9 cellular contexts compared by ENCODE assay signal in the genomic region with DNA sequence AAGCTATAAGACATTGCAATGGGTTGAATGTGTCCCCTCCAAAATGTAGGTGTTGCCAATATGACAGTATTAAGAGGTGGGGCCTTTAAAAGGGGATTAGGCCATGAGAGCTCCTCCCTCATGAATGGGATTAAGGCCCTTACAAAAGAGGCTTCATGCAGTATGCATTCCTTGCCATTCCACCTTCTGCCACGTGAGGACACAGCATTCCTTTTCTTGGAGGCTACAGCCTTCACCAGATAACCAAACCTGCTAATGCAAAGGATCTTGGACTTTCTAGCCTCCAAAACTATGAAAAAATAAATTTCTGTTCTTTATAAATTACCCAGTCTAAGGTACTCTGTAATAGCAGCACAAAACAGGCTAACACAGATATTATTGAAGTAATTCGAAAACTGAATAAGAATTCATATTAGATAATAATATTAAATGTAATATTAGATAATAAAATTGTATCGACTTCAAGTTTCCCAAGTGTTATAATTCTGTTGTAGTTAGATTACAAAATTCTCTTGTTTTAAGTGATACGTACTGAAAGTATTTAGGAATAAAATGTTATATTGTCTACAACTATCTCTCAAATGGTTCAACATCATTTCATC. TPM values are rescaled to one million over a fixed set of nuclear protein-coding genes. Genes with fewer than 3 reads are reported as not detected.
DNase-seq lines count a peak whose midpoint lies in the region; ATAC-seq and TF ChIP-seq lines count a peak whose summit lies in the region.
"Had no signal": no experiment of that assay in that cellular context is flagged by ENCODE, and none has a peak within 500 bp of the region (broad histone marks: within the 10 kb centered on the region; RNA-seq: fewer than 3 reads in every experiment).

No MANE protein-coding gene starts in this region.

- H3K4me3 ChIP-seq in WI38 (ENCODE audit: low read depth, low read length): no peak overlapping the region

- intact Hi-C loops in left colon (cut with DNase I, micrococcal nuclease): loop anchor here in 1 of 2 donors (5.0 to 10.0 kb wide), 2 partner anchors 911 to 1284 kb away; no protein-coding TSS in a partner anchor

- peaks cover 14% of the 10 kb centered on the region for H3K4me1 Mint-ChIP-seq in activated CD4-positive, alpha-beta T cell treated with anti-CD3 and anti-CD28 coated beads, Interleukin-2, amount 10 ng/mL, durations not matched to agents 7 days and 5 days

- peak; percentile 73 for ATAC-seq in left colon

- no peak overlapping the region for H3K27ac Mint-ChIP-seq in activated CD4-positive, alpha-beta T cell treated with anti-CD3 and anti-CD28 coated beads, Interleukin-2, amount 10 ng/mL, durations not matched to agents 7 days and 5 days

- no peaks in the 10 kb centered on the region for H3K9me3 Mint-ChIP-seq in activated CD4-positive, alpha-beta T cell treated with anti-CD3 and anti-CD28 coated beads, Interleukin-2, amount 10 ng/mL, durations not matched to agents 7 days and 5 days

- no peaks in the 10 kb centered on the region for H3K36me3 Mint-ChIP-seq in activated CD4-positive, alpha-beta T cell treated with anti-CD3 and anti-CD28 coated beads, Interleukin-2, amount 10 ng/mL, durations not matched to agents 7 days and 5 days (ENCODE audit: low read depth)

- H3K27me3 Mint-ChIP-seq in activated CD4-positive, alpha-beta T cell treated with anti-CD3 and anti-CD28 coated beads, Interleukin-2, amount 10 ng/mL, durations not matched to agents 7 days and 5 days: peaks cover 4% of the 10 kb centered on the region

- POLR2A ChIA-PET in activated CD4-positive, alpha-beta T cell treated with anti-CD3 and anti-CD28 coated beads, Interleukin-2, amount 10 ng/mL, durations not matched to agents 7 days and 5 days (lab: Charles Lee): no interaction called here

- CTCF ChIA-PET in activated CD4-positive, alpha-beta T cell treated with anti-CD3 and anti-CD28 coated beads, Interleukin-2, amount 10 ng/mL, durations not matched to agents 7 days and 5 days (lab: Charles Lee): no interaction called here

- in situ Hi-C loops in Caki2 (cut with HindIII; ENCODE audit: low pct_unique_long_range_greater_than_20kb, low sequenced_read_pairs): no loop called here

- DNase-seq in Caki2 (ENCODE audit: low read depth) (peak; percentile 43), LoVo (ENCODE audit: low spot score) (peak; percentile 40), left colon (peak in 1 of 2 donors; percentile 38), NCI-H1436 (lab: John Stamatoyannopoulos, UW) (no peak), NCI-H1105 treated with DMSO at 0.1 percent for 48 hours (lab: John Stamatoyannopoulos, UW) (no peak)
- DNase-seq in effector CD8-positive, alpha-beta T cell (lab: John Stamatoyannopoulos, UW): no peak
- DNase-seq in activated CD4-positive, alpha-beta T cell treated with anti-CD3 and anti-CD28 coated beads, Interleukin-2, amount 10 ng/mL, durations not matched to agents 7 days and 5 days: no peak
- DNase-seq: left cardiac atrium had no signal

- no peak overlapping the region for H3K4me3 Mint-ChIP-seq in activated CD4-positive, alpha-beta T cell treated with anti-CD3 and anti-CD28 coated beads, Interleukin-2, amount 10 ng/mL, durations not matched to agents 7 days and 5 days

- peak; percentile 64 for TF ChIP-seq CTCF in WI38 (IDR thresholded peaks at IDR 0.05; ENCODE audit: low read depth, low read length)

RNA-seq across cellular contexts. Expression of gene ATP8B4, which starts 29.4 kb away (rescaled TPM):
- not detected in 2 replicates for total RNA-seq in Caki2 (2014; rRNA removed; shearing (Covaris generic); ENCODE audit: low replicate concordance)
- total RNA-seq in left colon: 1 to 10 TPM; 1.9 to 5.9 TPM
- 1 to 10 TPM; 6.8 TPM for total RNA-seq in activated CD4-positive, alpha-beta T cell treated with anti-CD3 and anti-CD28 coated beads, Interleukin-2, amount 10 ng/mL, durations not matched to agents 7 days and 5 days

RNA-seq across cellular contexts. Expression of gene SLC27A2, which starts 33.5 kb away (rescaled TPM):
- 0.06 and 0.57 TPM in 2 replicates for total RNA-seq in Caki2 (2014; rRNA removed; shearing (Covaris generic); ENCODE audit: low replicate concordance)
- 10 to 100 TPM; 37.2 to 43.1 TPM for total RNA-seq in left colon
- total RNA-seq in activated CD4-positive, alpha-beta T cell treated with anti-CD3 and anti-CD28 coated beads, Interleukin-2, amount 10 ng/mL, durations not matched to agents 7 days and 5 days: 10 to 100 TPM in 1 of 2 experiments, 1 to 10 TPM in 1; 9.9 to 11.4 TPM

Comparison
In these comparisons a context has a peak if more than half of its experiments do, and no peak if none do; other contexts are left out.
1. DNase-seq: peak in Caki2 (single experiment) and LoVo (single experiment); none in NCI-H1436 (single experiment), effector CD8-positive, alpha-beta T cell (single experiment), NCI-H1105 treated with DMSO at 0.1 percent for 48 hours (single experiment) and activated CD4-positive, alpha-beta T cell treated with anti-CD3 and anti-CD28 coated beads, Interleukin-2, amount 10 ng/mL, durations not matched to agents 7 days and 5 days (single experiment).